Comparison of ENCODE assay signal across 11 cellular contexts in the genomic region with DNA sequence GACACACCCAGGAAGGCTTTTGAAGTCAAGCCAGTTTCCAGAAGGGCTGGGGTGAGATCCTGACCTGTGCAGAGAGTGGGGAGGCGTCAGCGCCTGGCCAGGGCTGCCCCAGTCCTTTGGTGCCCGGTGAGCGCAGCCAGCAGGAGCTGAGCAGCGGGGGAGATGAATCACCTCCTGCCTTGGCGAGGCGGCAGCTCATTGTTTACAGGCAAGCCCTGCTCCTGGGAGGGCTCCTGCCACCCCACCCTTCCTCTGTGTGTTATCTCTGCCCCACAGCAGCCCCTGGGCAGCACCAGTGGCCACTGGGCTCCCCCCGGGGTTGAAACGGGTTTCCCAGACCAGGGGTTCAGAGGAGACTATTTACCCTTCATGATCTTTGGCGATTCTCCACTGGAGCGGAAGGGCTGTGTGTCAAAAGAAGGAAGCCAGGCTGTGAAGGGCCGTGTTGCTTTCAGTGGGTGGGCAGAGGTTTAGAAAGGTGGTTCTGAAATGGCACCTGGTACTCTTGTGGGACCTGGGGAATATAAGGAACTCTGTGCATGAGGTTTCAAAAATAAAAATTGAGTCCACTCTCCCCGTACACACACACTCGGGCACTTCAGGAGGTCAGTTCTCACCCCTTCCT. TPM values are rescaled to one million over a fixed set of nuclear protein-coding genes. Genes with fewer than 3 reads are reported as not detected.
DNase-seq lines count a peak whose midpoint lies in the region; ATAC-seq and TF ChIP-seq lines count a peak whose summit lies in the region.
"Had no signal": no experiment of that assay in that cellular context is flagged by ENCODE, and none has a peak within 500 bp of the region (broad histone marks: within the 10 kb centered on the region; RNA-seq: fewer than 3 reads in every experiment).

No MANE protein-coding gene starts in this region.

- H3K27me3 Mint-ChIP-seq in H9 (ENCODE audit: low read depth), result peaks cover 3% of the 10 kb centered on the region
- no peaks in the 10 kb centered on the region for H3K27me3 Mint-ChIP-seq in activated B cell treated with CpG ODN at 0.5 μM for 24 hours

- H3K4ac ChIP-seq in H9 (ENCODE audit: low read depth, low read length), result no peak overlapping the region

- H4K91ac ChIP-seq in H9 (ENCODE audit: insufficient read length, low read depth, low read length), result no peak overlapping the region

- H3K23me2 ChIP-seq in H9 (ENCODE audit: insufficient read length, low read depth, low read length, poor library complexity, severe bottlenecking), result no peaks in the 10 kb centered on the region

- ATAC-seq in activated B cell treated with CpG ODN at 0.5 μM for 24 hours (ENCODE audit: low read depth) (no peak), Right ventricle myocardium superior (ENCODE audit: poor library complexity) (peak; percentile 26), gastrocnemius medialis (peak; percentile 37 to 66), HG03469 (IDR thresholded peaks at IDR 0.05; ENCODE audit: unreplicated experiment) (no peak), HG03442 (IDR thresholded peaks at IDR 0.05; ENCODE audit: unreplicated experiment) (no peak)

- H2AK5ac ChIP-seq in H9 (ENCODE audit: insufficient read length, low read length), result no peak overlapping the region

- intact Hi-C loops in activated B cell treated with CpG ODN at 0.5 μM for 24 hours (cut with micrococcal nuclease), result no loop called here
- intact Hi-C loops in Right ventricle myocardium superior (cut with DNase I), result no loop called here
- intact Hi-C loops in gastrocnemius medialis (cut with DNase I; ENCODE audit: low total_unique reads), result no loop called here

- H3K4me3 ChIP-seq in gastrocnemius medialis, result no peak overlapping the region

- H4K5ac ChIP-seq in H9 (ENCODE audit: insufficient read length, low read depth, low read length), result no peak overlapping the region

- no peak overlapping the region for H3K4me3 Mint-ChIP-seq in H9
- H3K4me3 Mint-ChIP-seq in activated B cell treated with CpG ODN at 0.5 μM for 24 hours, result no peak overlapping the region

- no peak overlapping the region for H3K4me2 ChIP-seq in H9 (ENCODE audit: insufficient read depth, insufficient read length, low read length)

- no peak overlapping the region for H2BK120ac ChIP-seq in H9 (ENCODE audit: low read depth, low read length, poor library complexity, severe bottlenecking)

- H3K27ac Mint-ChIP-seq in H9 (peak overlapping the region in 2 of 3 experiments; percentile 7 to 30; a peak in 2 of 7 replicates), activated B cell treated with CpG ODN at 0.5 μM for 24 hours (peak overlapping the region; percentile 50)

- in situ Hi-C loops in gastrocnemius medialis (cut with MboI; ENCODE audit: low sequenced_read_pairs in 4 of 4), result no loop called here

- no peak overlapping the region for H2AFZ ChIP-seq in H9 (ENCODE audit: low read length)

- H3K36me3 Mint-ChIP-seq in H9 (ENCODE audit: insufficient read depth in 1 of 3, low read depth in 3 of 3), result peaks cover 15 to 64% (median 38%) of the 10 kb centered on the region in 3 experiments
- peaks cover 66% of the 10 kb centered on the region for H3K36me3 Mint-ChIP-seq in activated B cell treated with CpG ODN at 0.5 μM for 24 hours (ENCODE audit: low read depth)

- no peak overlapping the region for H3K56ac ChIP-seq in H9 (ENCODE audit: insufficient read length, low read depth, low read length)

- no peaks in the 10 kb centered on the region for H3K79me2 ChIP-seq in H9 (ENCODE audit: insufficient read depth, low read length)

- H2BK20ac ChIP-seq in H9 (ENCODE audit: low read depth, low read length, poor library complexity, severe bottlenecking), result no peak overlapping the region

- H3K4me1 Mint-ChIP-seq in H9, result no peaks in the 10 kb centered on the region
- no peaks in the 10 kb centered on the region for H3K4me1 Mint-ChIP-seq in activated B cell treated with CpG ODN at 0.5 μM for 24 hours

- H2BK5ac ChIP-seq in H9 (ENCODE audit: insufficient read length, low read length), result no peak overlapping the region

- no peak overlapping the region for H3K14ac ChIP-seq in H9 (ENCODE audit: insufficient read depth, low read length)

- no peak for TF ChIP-seq POLR2A in gastrocnemius medialis (IDR thresholded peaks at IDR 0.05)

- H2BK12ac ChIP-seq in H9 (ENCODE audit: insufficient read length, low read depth, low read length), result no peak overlapping the region

- DNase-seq in H9, result no peak
- no peak for DNase-seq in activated B cell treated with CpG ODN at 0.5 μM for 24 hours
- peak; percentile 73 for DNase-seq in Right ventricle myocardium superior
- no peak for DNase-seq in gastrocnemius medialis
- DNase-seq in DMS153 (lab: John Stamatoyannopoulos, UW), result no peak
- DNase-seq in middle frontal gyrus (ENCODE audit: extremely low spot score, low spot score), result no peak
- DNase-seq: activated CD4-positive, CD25-positive, alpha-beta regulatory T cell; DMS53; NCI-H2227 treated with DMSO at 0.1 percent for 48 hours had no signal

- no peak overlapping the region for H4K8ac ChIP-seq in H9 (replicated peaks; ENCODE audit: insufficient read length, low read depth, low read length)

- H3K79me1 ChIP-seq in H9 (ENCODE audit: insufficient read depth, low read depth, low read length, poor library complexity, severe bottlenecking), result no peaks in the 10 kb centered on the region

- H3K9me3 ChIP-seq in H9 (ENCODE audit: control insufficient read depth, low read depth, low read length) (no peaks in the 10 kb centered on the region), gastrocnemius medialis (no peaks in the 10 kb centered on the region)

- no peak overlapping the region for H3T11ph ChIP-seq in H9 (ENCODE audit: low read length)

- no peak overlapping the region for H2BK15ac ChIP-seq in H9 (ENCODE audit: low read depth, low read length)

- WGBS in H9 (ENCODE audit: extremely low coverage, insufficient read length, low lambda C conversion rate), result no CpG with 5 or more reads among the region's 14 CpGs

- H3K18ac ChIP-seq in H9 (ENCODE audit: insufficient read length, low read depth, low read length), result no peak overlapping the region

- no peak overlapping the region for H3K23ac ChIP-seq in H9 (ENCODE audit: insufficient read length, low read depth, low read length)

- H3K36me3 ChIP-seq in gastrocnemius medialis, result peaks cover 0 to 64% of the 10 kb centered on the region in 2 donors

- TF ChIP-seq CTCF in H9 (conservative IDR thresholded peaks at IDR 0.05), result no peak
- TF ChIP-seq CTCF in activated B cell treated with CpG ODN at 0.5 μM for 24 hours (IDR thresholded peaks at IDR 0.05), result no peak
- no peak for TF ChIP-seq CTCF in gastrocnemius medialis (IDR thresholded peaks at IDR 0.05 in 4 of 5, conservative IDR thresholded peaks at IDR 0.05 in 1 of 5)

- POLR2A ChIA-PET in activated B cell treated with CpG ODN at 0.5 μM for 24 hours (lab: Charles Lee), result no interaction called here

- H3K27ac ChIP-seq in H9 (ENCODE audit: insufficient read length, low read depth, low read length) (no peak overlapping the region), gastrocnemius medialis (peak overlapping the region; percentile 29 to 65 (median 59))

- H3K9me3 Mint-ChIP-seq in H9 (no peaks in the 10 kb centered on the region), activated B cell treated with CpG ODN at 0.5 μM for 24 hours (no peaks in the 10 kb centered on the region)

- H4K20me1 ChIP-seq in H9 (ENCODE audit: control insufficient read depth, insufficient read depth, insufficient read length), result no peaks in the 10 kb centered on the region

- H3K9ac ChIP-seq in H9 (ENCODE audit: extremely low read depth, insufficient read length, low read length), result no peak overlapping the region

- H3K27me3 ChIP-seq in H9 (ENCODE audit: insufficient read depth, low read length), result no peaks in the 10 kb centered on the region
- peaks cover 0 to 7% (median 0%) of the 10 kb centered on the region in 3 donors for H3K27me3 ChIP-seq in gastrocnemius medialis

- no peaks in the 10 kb centered on the region for H3K4me1 ChIP-seq in H9 (ENCODE audit: insufficient read depth, low read length)
- no peaks in the 10 kb centered on the region for H3K4me1 ChIP-seq in gastrocnemius medialis

- CTCF ChIA-PET in activated B cell treated with CpG ODN at 0.5 μM for 24 hours (lab: Charles Lee), result interaction anchor here (0.7 kb wide), 1 partner anchor 74 kb away, joined by 3 read pairs; a partner anchor contains a TSS

RNA-seq across cellular contexts. Expression of a gene that starts 14.1 kb away (rescaled TPM):
- total RNA-seq in H9 (2021), result 3.9 and 5.3 TPM in 2 replicates
- total RNA-seq in activated B cell treated with CpG ODN at 0.5 μM for 24 hours, result 2.1 and 2.2 TPM in 2 replicates
- 9.4 TPM for total RNA-seq in Right ventricle myocardium superior
- total RNA-seq in gastrocnemius medialis, result 10 to 100 TPM in 1 of 4 donors, 1 to 10 TPM in 3; 3.6 to 20.2 (median 6.3) TPM

RNA-seq across cellular contexts. Expression of a gene that starts 40.1 kb away (rescaled TPM):
- total RNA-seq in H9 (2021) (82.6 and 89.7 TPM in 2 replicates), activated B cell treated with CpG ODN at 0.5 μM for 24 hours (177 and 184 TPM in 2 replicates), Right ventricle myocardium superior (40.0 TPM), gastrocnemius medialis (10 to 100 TPM; 42.0 to 64.0 (median 50.1) TPM)

RNA-seq across cellular contexts. Expression of a gene that starts 40.3 kb away (rescaled TPM):
- total RNA-seq in H9 (2021) (40.0 and 40.1 TPM in 2 replicates), activated B cell treated with CpG ODN at 0.5 μM for 24 hours (55.9 and 65.4 TPM in 2 replicates), Right ventricle myocardium superior (14.1 TPM), gastrocnemius medialis (10 to 100 TPM in 1 of 4 donors, 1 to 10 TPM in 3; 5.3 to 17.5 (median 7.4) TPM)

RNA-seq across cellular contexts. Expression of a gene that starts 57.8 kb away (rescaled TPM):
- total RNA-seq in H9 (2021), result 36.7 and 38.4 TPM in 2 replicates
- 14.9 and 22.9 TPM in 2 replicates for total RNA-seq in activated B cell treated with CpG ODN at 0.5 μM for 24 hours
- total RNA-seq in Right ventricle myocardium superior, result 23.3 TPM
- total RNA-seq in gastrocnemius medialis, result 10 to 100 TPM in 2 of 4 donors, 1 to 10 TPM in 2; 8.7 to 18.3 (median 11.0) TPM

Comparison
In these comparisons a context has a peak if more than half of its experiments do, and no peak if none do; other contexts are left out.
1. ATAC-seq: peak in Right ventricle myocardium superior (single experiment) and gastrocnemius medialis (2 of 2); none in activated B cell treated with CpG ODN at 0.5 μM for 24 hours (single experiment), HG03469 (single experiment) and HG03442 (single experiment).